Comparison of ENCODE assay signal across 8 cellular contexts in the genomic region with DNA sequence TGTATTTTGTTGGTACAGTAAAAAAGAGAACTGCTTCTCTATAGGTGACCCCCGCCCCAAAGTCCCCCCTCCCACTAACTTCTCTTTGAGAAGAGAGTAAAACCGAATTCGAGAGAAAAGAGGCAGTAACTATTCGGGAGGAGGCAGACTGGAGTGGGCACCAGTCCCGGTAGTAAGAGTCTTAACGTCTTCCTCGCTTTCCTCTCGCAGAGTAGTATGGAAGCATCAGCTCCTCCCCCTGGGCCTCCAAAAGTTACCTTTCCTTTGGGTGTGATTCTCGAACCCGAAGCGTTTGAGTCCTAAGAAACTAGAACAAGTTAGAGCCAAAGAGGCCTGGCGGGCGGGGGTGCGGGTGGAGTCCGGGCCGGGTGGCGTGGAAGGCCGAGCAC. TPM values are rescaled to one million over a fixed set of nuclear protein-coding genes. Genes with fewer than 3 reads are reported as not detected.
A peak's percentile ranks its signal among the peaks of the same experiment; 100 is the strongest.
DNase-seq lines count a peak whose midpoint lies in the region; TF ChIP-seq lines count a peak whose summit lies in the region.

No MANE protein-coding gene starts in this region.

- peaks cover 10% of the 10 kb centered on the region for H3K4me1 Mint-ChIP-seq in activated CD4-positive, alpha-beta T cell treated with anti-CD3 and anti-CD28 coated beads, Interleukin-2, amount 10 ng/mL, durations not matched to agents 24 days and 14 days
- peaks cover 15% of the 10 kb centered on the region for H3K4me1 Mint-ChIP-seq in activated CD4-positive, alpha-beta memory T cell treated with anti-CD3 and anti-CD28 coated beads for 36 hours (ENCODE audit: low read depth)

- H3K27ac Mint-ChIP-seq in activated CD4-positive, alpha-beta T cell treated with anti-CD3 and anti-CD28 coated beads, Interleukin-2, amount 10 ng/mL, durations not matched to agents 24 days and 14 days = no peak overlapping the region
- H3K27ac Mint-ChIP-seq in activated CD4-positive, alpha-beta memory T cell treated with anti-CD3 and anti-CD28 coated beads for 36 hours = no peak overlapping the region

- H4K20me1 ChIP-seq in hepatocyte (ENCODE audit: insufficient read depth, poor library complexity, severe bottlenecking) = peaks cover 15% of the 10 kb centered on the region

- no peaks in the 10 kb centered on the region for H3K9me3 ChIP-seq in hepatocyte (ENCODE audit: low read depth)
- H3K9me3 ChIP-seq in sigmoid colon = no peaks in the 10 kb centered on the region

- H3K4me3 ChIP-seq in hepatocyte (peak overlapping the region; percentile 71), sigmoid colon (peak overlapping the region; percentile 56 to 83 (median 76))

- TF ChIP-seq CTCF in hepatocyte (IDR thresholded peaks at IDR 0.05; ENCODE audit: poor library complexity) (no peak), sigmoid colon (IDR thresholded peaks at IDR 0.05) (no peak)

- H3K4me1 ChIP-seq in hepatocyte (ENCODE audit: insufficient read depth) (peaks cover 10% of the 10 kb centered on the region), sigmoid colon (peaks cover 0 to 12% (median 6%) of the 10 kb centered on the region in 4 donors)

- H3K36me3 ChIP-seq in hepatocyte (replicated peaks; ENCODE audit: insufficient read depth, low read depth) = no peaks in the 10 kb centered on the region
- no peaks in the 10 kb centered on the region for H3K36me3 ChIP-seq in sigmoid colon

- H3K79me2 ChIP-seq in hepatocyte = peaks cover 31% of the 10 kb centered on the region

- CTCF ChIA-PET in activated CD4-positive, alpha-beta memory T cell treated with anti-CD3 and anti-CD28 coated beads for 36 hours (lab: Charles Lee) = interaction anchor here (1.3 kb wide), 2 partner anchors 101 to 163 kb away, joined by 3 to 4 read pairs; no protein-coding TSS in a partner anchor

- POLR2A ChIA-PET in activated CD4-positive, alpha-beta memory T cell treated with anti-CD3 and anti-CD28 coated beads for 36 hours (lab: Charles Lee) = no interaction called here

- no peak for TF ChIP-seq EP300 in sigmoid colon (IDR thresholded peaks at IDR 0.05)

- H3K4me2 ChIP-seq in hepatocyte = peak overlapping the region; percentile 72

- no peaks in the 10 kb centered on the region for H3K36me3 Mint-ChIP-seq in activated CD4-positive, alpha-beta T cell treated with anti-CD3 and anti-CD28 coated beads, Interleukin-2, amount 10 ng/mL, durations not matched to agents 24 days and 14 days (ENCODE audit: low read depth)
- H3K36me3 Mint-ChIP-seq in activated CD4-positive, alpha-beta memory T cell treated with anti-CD3 and anti-CD28 coated beads for 36 hours = no peaks in the 10 kb centered on the region

- H3K27me3 ChIP-seq in hepatocyte (no peaks in the 10 kb centered on the region), sigmoid colon (no peaks in the 10 kb centered on the region)

- H3K9me3 Mint-ChIP-seq in activated CD4-positive, alpha-beta T cell treated with anti-CD3 and anti-CD28 coated beads, Interleukin-2, amount 10 ng/mL, durations not matched to agents 24 days and 14 days = no peaks in the 10 kb centered on the region
- no peaks in the 10 kb centered on the region for H3K9me3 Mint-ChIP-seq in activated CD4-positive, alpha-beta memory T cell treated with anti-CD3 and anti-CD28 coated beads for 36 hours

- WGBS in hepatocyte (ENCODE audit: low lambda C conversion rate, missing lambda C conversion rate) = 2% methylated on average over 18 of the region's 18 CpGs
- WGBS in sigmoid colon, 2 donors = 2% methylated on average over 18 of the region's 18 CpGs

- H3K27ac ChIP-seq in hepatocyte (peak overlapping the region; percentile 99), sigmoid colon (peak overlapping the region; percentile 93 to 96 (median 95))

- no peak for DNase-seq in activated CD4-positive, alpha-beta T cell treated with anti-CD3 and anti-CD28 coated beads, Interleukin-2, amount 10 ng/mL, durations not matched to agents 24 days and 14 days
- DNase-seq in activated CD4-positive, alpha-beta T cell treated with anti-CD3 and anti-CD28 coated beads, Interleukin-2, amount 50 U/mL, for 1 hour = no peak
- no peak for DNase-seq in activated CD4-positive, alpha-beta memory T cell treated with anti-CD3 and anti-CD28 coated beads for 36 hours
- DNase-seq in hepatocyte (ENCODE audit: low spot score) (no peak), sigmoid colon (no peak), germinal center (ENCODE audit: low spot score) (no peak), NCI-H345 (lab: John Stamatoyannopoulos, UW) (no peak), NCI-H446 (lab: John Stamatoyannopoulos, UW) (no peak)

- H3K9me2 ChIP-seq in hepatocyte (replicated peaks; ENCODE audit: insufficient read depth) = no peaks in the 10 kb centered on the region

- intact Hi-C loops in activated CD4-positive, alpha-beta T cell treated with anti-CD3 and anti-CD28 coated beads, Interleukin-2, amount 10 ng/mL, durations not matched to agents 24 days and 14 days (cut with micrococcal nuclease) = loop anchor here (5.0 kb wide), 1 partner anchor 93 kb away; a partner anchor contains a TSS
- intact Hi-C loops in activated CD4-positive, alpha-beta memory T cell treated with anti-CD3 and anti-CD28 coated beads for 36 hours (cut with micrococcal nuclease) = loop anchor here (2.0 to 10.0 kb wide), 6 partner anchors 22 to 314 kb away; a partner anchor contains a TSS
- intact Hi-C loops in sigmoid colon (cut with DNase I) = loop anchor here (5.0 kb wide), 1 partner anchor 202 kb away; a partner anchor contains a TSS

- peak overlapping the region; percentile 90 for H2AFZ ChIP-seq in hepatocyte

- no peak for TF ChIP-seq POLR2A in sigmoid colon (IDR thresholded peaks at IDR 0.05)

- peaks cover 59% of the 10 kb centered on the region for H3K27me3 Mint-ChIP-seq in activated CD4-positive, alpha-beta T cell treated with anti-CD3 and anti-CD28 coated beads, Interleukin-2, amount 10 ng/mL, durations not matched to agents 24 days and 14 days
- H3K27me3 Mint-ChIP-seq in activated CD4-positive, alpha-beta memory T cell treated with anti-CD3 and anti-CD28 coated beads for 36 hours = peaks cover 2% of the 10 kb centered on the region

- peak overlapping the region; percentile 79 for H3K4me3 Mint-ChIP-seq in activated CD4-positive, alpha-beta T cell treated with anti-CD3 and anti-CD28 coated beads, Interleukin-2, amount 10 ng/mL, durations not matched to agents 24 days and 14 days
- H3K4me3 Mint-ChIP-seq in activated CD4-positive, alpha-beta memory T cell treated with anti-CD3 and anti-CD28 coated beads for 36 hours = peak overlapping the region; percentile 75

RNA-seq across cellular contexts. Expression of a gene that starts 0.4 kb away (rescaled TPM):
- 1.7 and 2.7 TPM in 2 replicates for total RNA-seq in activated CD4-positive, alpha-beta T cell treated with anti-CD3 and anti-CD28 coated beads, Interleukin-2, amount 10 ng/mL, durations not matched to agents 24 days and 14 days
- 1 to 10 TPM; 8.3 to 8.6 TPM for total RNA-seq in activated CD4-positive, alpha-beta memory T cell treated with anti-CD3 and anti-CD28 coated beads for 36 hours
- total RNA-seq in hepatocyte (36.9 and 45.0 TPM in 2 replicates), sigmoid colon (10 to 100 TPM; 17.9 to 29.5 (median 25.6) TPM)
- polyA plus RNA-seq in hepatocyte (19.9 and 22.4 TPM in 2 replicates), sigmoid colon (1 to 10 TPM; 2.5 to 7.6 (median 5.4) TPM)
